In the genomic region with DNA sequence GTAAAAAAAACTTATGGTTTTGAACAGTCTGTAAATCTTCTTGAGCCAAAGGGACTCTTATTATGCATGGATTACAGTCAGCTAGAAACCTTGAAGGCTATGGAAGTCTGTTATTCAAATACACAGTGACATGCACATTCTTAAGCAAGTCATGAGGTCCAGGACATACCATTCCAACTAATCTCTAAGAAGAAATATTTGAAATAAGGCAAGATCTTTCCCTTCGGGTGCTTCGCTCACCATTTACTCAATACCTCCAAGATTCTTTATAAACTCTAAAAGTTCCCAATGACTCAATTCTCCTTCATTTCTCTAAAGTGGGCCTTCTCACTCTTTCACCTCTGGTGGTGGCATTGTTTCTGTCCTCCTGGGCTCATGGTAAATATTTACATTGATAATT, we compare ENCODE assay signal across 20 cellular contexts.
DNase-seq lines count a peak whose midpoint lies in the region; ATAC-seq and TF ChIP-seq lines count a peak whose summit lies in the region.
"Had no signal": no experiment of that assay in that cellular context is flagged by ENCODE, and none has a peak within 500 bp of the region (broad histone marks: within the 10 kb centered on the region; RNA-seq: fewer than 3 reads in every experiment).

No MANE protein-coding gene starts in this region.

- peak overlapping the region; percentile 63 for H3K27ac ChIP-seq in brain microvascular endothelial cell
- H3K27ac ChIP-seq: suprapubic skin had no signal

- no peaks in the 10 kb centered on the region for H3K27me3 ChIP-seq in brain microvascular endothelial cell (replicated peaks)
- H3K27me3 ChIP-seq: suprapubic skin had no signal

- H3K4me3 ChIP-seq in brain microvascular endothelial cell (ENCODE audit: low read depth, low read length) (no peak overlapping the region), fibroblast of villous mesenchyme (ENCODE audit: low read depth, low read length) (no peak overlapping the region)
- H3K4me3 ChIP-seq: mucosa of descending colon, suprapubic skin had no signal

- in situ Hi-C loops in brain microvascular endothelial cell (cut with HindIII; ENCODE audit: low pct_ligation_motif_present, low sequenced_read_pairs) = no loop called here

- TF ChIP-seq CTCF in brain microvascular endothelial cell (IDR thresholded peaks at IDR 0.05; ENCODE audit: low read depth, low read length, missing control alignments) (no peak), fibroblast of villous mesenchyme (IDR thresholded peaks at IDR 0.05; ENCODE audit: insufficient read depth, low read depth, low read length) (no peak)

- DNase-seq in GM04503 (ENCODE audit: low read depth) (peak; percentile 13), brain microvascular endothelial cell (peak; percentile 42), fibroblast of villous mesenchyme (ENCODE audit: low read depth) (peak; percentile 51), stromal cell of bone marrow (ENCODE audit: low read depth) (peak; percentile 3), NCI-H1105 treated with DMSO at 0.1 percent for 48 hours (lab: John Stamatoyannopoulos, UW) (no peak), GOT3 (lab: John Stamatoyannopoulos, UW) (no peak)
- DNase-seq: activated B cell treated with CpG ODN at 0.5 μM for 24 hours; activated CD4-positive, alpha-beta T cell treated with anti-CD3 and anti-CD28 coated beads, Interleukin-2, amount 50 U/mL, for 4 hours; activated CD8-positive, alpha-beta memory T cell treated with anti-CD3 and anti-CD28 coated beads, Interleukin-2, amount 50 U/mL, for 4 hours; activated naive CD8-positive, alpha-beta T cell treated with anti-CD3 and anti-CD28 coated beads for 36 hours; H7; hypothalamus; islet precursor cell; mucosa of descending colon; NCI-H2171 treated with DMSO at 0.1 percent for 48 hours; NCI-H526; nephron progenitor cell; T-helper 9 cell had no signal

- no peak for ATAC-seq in HG03520 (IDR thresholded peaks at IDR 0.05; ENCODE audit: unreplicated experiment)
- ATAC-seq: mucosa of descending colon had no signal

- no peaks in the 10 kb centered on the region for H3K36me3 ChIP-seq in brain microvascular endothelial cell (replicated peaks)
- H3K36me3 ChIP-seq: suprapubic skin had no signal

Comparison
In these comparisons a context has a peak if more than half of its experiments do, and no peak if none do; other contexts are left out.
1. DNase-seq: peak in GM04503 (single experiment), brain microvascular endothelial cell (single experiment), fibroblast of villous mesenchyme (single experiment) and stromal cell of bone marrow (single experiment); none in NCI-H1105 treated with DMSO at 0.1 percent for 48 hours (single experiment) and GOT3 (single experiment).